Comparison of ENCODE assay signal across 8 cellular contexts in genomic region chr19:47157455-47158321, GRCh38. TPM values are rescaled to one million over a fixed set of nuclear protein-coding genes. Genes with fewer than 3 reads are reported as not detected.
DNase-seq lines count a peak whose midpoint lies in the region; ATAC-seq, FAIRE-seq and TF ChIP-seq lines count a peak whose summit lies in the region.

No MANE protein-coding gene starts in this region.

- H3K27me3 Mint-ChIP-seq in CD4-positive, alpha-beta T cell = no peaks in the 10 kb centered on the region
- no peaks in the 10 kb centered on the region for H3K27me3 Mint-ChIP-seq in activated T-helper 1 cell treated with anti-CD3 and anti-CD28 coated beads, Interleukin-12 subunit alpha, Interleukin-12 subunit beta, Interleukin-2, Interleukin-4 antibody, amounts not matched to agents 30 ng/mL and 10 ng/mL and 1 ng/mL, durations not matched to agents 14 hours and 24 hours and 36 hours (ENCODE audit: insufficient read depth)
- H3K27me3 Mint-ChIP-seq in nephron (ENCODE audit: low read depth) (no peaks in the 10 kb centered on the region), glutamatergic neuron (ENCODE audit: unreplicated experiment) (no peaks in the 10 kb centered on the region)

- peak overlapping the region; percentile 85 for H3K27ac Mint-ChIP-seq in CD4-positive, alpha-beta T cell
- peak overlapping the region; percentile 90 for H3K27ac Mint-ChIP-seq in activated T-helper 1 cell treated with anti-CD3 and anti-CD28 coated beads, Interleukin-12 subunit alpha, Interleukin-12 subunit beta, Interleukin-2, Interleukin-4 antibody, amounts not matched to agents 30 ng/mL and 10 ng/mL and 1 ng/mL, durations not matched to agents 14 hours and 24 hours and 36 hours
- H3K27ac Mint-ChIP-seq in nephron (peak overlapping the region; percentile 87 to 94 (median 91)), glutamatergic neuron (ENCODE audit: unreplicated experiment) (no peak overlapping the region)

- no peak overlapping the region for H2AFZ ChIP-seq in KMS-11 (ENCODE audit: low read depth)

- H4K20me1 ChIP-seq in KMS-11 (ENCODE audit: insufficient read depth) = no peaks in the 10 kb centered on the region

- peaks cover 67% of the 10 kb centered on the region for H3K4me1 ChIP-seq in KMS-11 (ENCODE audit: low read depth, poor library complexity, severe bottlenecking)

- peak overlapping the region; percentile 64 for H3K27ac ChIP-seq in CD4-positive, alpha-beta T cell (ENCODE audit: low read depth, low read length)
- peak overlapping the region; percentile 61 for H3K27ac ChIP-seq in KMS-11
- no peak overlapping the region for H3K27ac ChIP-seq in WERI-Rb-1

- H3K4me3 Mint-ChIP-seq in CD4-positive, alpha-beta T cell = peak overlapping the region; percentile 81
- peak overlapping the region; percentile 81 for H3K4me3 Mint-ChIP-seq in activated T-helper 1 cell treated with anti-CD3 and anti-CD28 coated beads, Interleukin-12 subunit alpha, Interleukin-12 subunit beta, Interleukin-2, Interleukin-4 antibody, amounts not matched to agents 30 ng/mL and 10 ng/mL and 1 ng/mL, durations not matched to agents 14 hours and 24 hours and 36 hours
- peak overlapping the region in 1 of 3 experiments; percentile 71 for H3K4me3 Mint-ChIP-seq in nephron
- no peak overlapping the region for H3K4me3 Mint-ChIP-seq in glutamatergic neuron (ENCODE audit: unreplicated experiment)

- no peak overlapping the region; the same call in 1 of the 2 replicates for H3K9ac ChIP-seq in KMS-11

- H3K79me2 ChIP-seq in KMS-11 (ENCODE audit: insufficient read depth, low read depth) = peaks cover 29% of the 10 kb centered on the region; the same call in 1 of the 2 replicates

- TF ChIP-seq CTCF in CD4-positive, alpha-beta T cell (IDR thresholded peaks at IDR 0.05) = no peak
- TF ChIP-seq CTCF in KMS-11 (conservative IDR thresholded peaks at IDR 0.05; ENCODE audit: low read depth, low read length) (no peak), nephron (IDR thresholded peaks at IDR 0.05; ENCODE audit: unreplicated experiment in 3 of 3) (no peak), glutamatergic neuron (IDR thresholded peaks at IDR 0.05; ENCODE audit: partially characterized antibody, unreplicated experiment) (no peak), WERI-Rb-1 (IDR thresholded peaks at IDR 0.05; ENCODE audit: low read depth, low read length) (no peak)

- H3K4me1 Mint-ChIP-seq in CD4-positive, alpha-beta T cell (ENCODE audit: low read depth) = peaks cover 71% of the 10 kb centered on the region
- H3K4me1 Mint-ChIP-seq in activated T-helper 1 cell treated with anti-CD3 and anti-CD28 coated beads, Interleukin-12 subunit alpha, Interleukin-12 subunit beta, Interleukin-2, Interleukin-4 antibody, amounts not matched to agents 30 ng/mL and 10 ng/mL and 1 ng/mL, durations not matched to agents 14 hours and 24 hours and 36 hours (ENCODE audit: low read depth) = peaks cover 57% of the 10 kb centered on the region
- H3K4me1 Mint-ChIP-seq in nephron (peaks cover 45% of the 10 kb centered on the region), glutamatergic neuron (ENCODE audit: low read depth, unreplicated experiment) (no peaks in the 10 kb centered on the region)

- H3K27me3 ChIP-seq in CD4-positive, alpha-beta T cell (ENCODE audit: control insufficient read depth, insufficient read depth, low read length) = no peaks in the 10 kb centered on the region
- H3K27me3 ChIP-seq in KMS-11 (ENCODE audit: insufficient read depth, low read depth) (no peaks in the 10 kb centered on the region), WERI-Rb-1 (ENCODE audit: insufficient read depth, low read depth, severe bottlenecking) (no peaks in the 10 kb centered on the region)

- H3K9me3 ChIP-seq in CD4-positive, alpha-beta T cell (ENCODE audit: control insufficient read depth, low read length) = no peaks in the 10 kb centered on the region
- H3K9me3 ChIP-seq in WERI-Rb-1 (ENCODE audit: severe bottlenecking) = no peaks in the 10 kb centered on the region

- FAIRE-seq in urothelium cell line (lab: Jason Lieb, UNC) = no peak

- peak overlapping the region; percentile 87 for H3K4me2 ChIP-seq in KMS-11

- no peaks in the 10 kb centered on the region for H3K9me3 Mint-ChIP-seq in CD4-positive, alpha-beta T cell
- H3K9me3 Mint-ChIP-seq in activated T-helper 1 cell treated with anti-CD3 and anti-CD28 coated beads, Interleukin-12 subunit alpha, Interleukin-12 subunit beta, Interleukin-2, Interleukin-4 antibody, amounts not matched to agents 30 ng/mL and 10 ng/mL and 1 ng/mL, durations not matched to agents 14 hours and 24 hours and 36 hours = no peaks in the 10 kb centered on the region
- no peaks in the 10 kb centered on the region for H3K9me3 Mint-ChIP-seq in nephron
- H3K9me3 Mint-ChIP-seq in glutamatergic neuron (ENCODE audit: unreplicated experiment) = no peaks in the 10 kb centered on the region

- H3K36me3 ChIP-seq in KMS-11 (ENCODE audit: insufficient read depth) = peaks cover 17% of the 10 kb centered on the region; the same call in 1 of the 2 replicates
- H3K36me3 ChIP-seq in WERI-Rb-1 = peaks cover 88% of the 10 kb centered on the region

- H3K36me3 Mint-ChIP-seq in CD4-positive, alpha-beta T cell (ENCODE audit: low read depth) = peaks cover 45% of the 10 kb centered on the region
- peaks cover 44% of the 10 kb centered on the region for H3K36me3 Mint-ChIP-seq in activated T-helper 1 cell treated with anti-CD3 and anti-CD28 coated beads, Interleukin-12 subunit alpha, Interleukin-12 subunit beta, Interleukin-2, Interleukin-4 antibody, amounts not matched to agents 30 ng/mL and 10 ng/mL and 1 ng/mL, durations not matched to agents 14 hours and 24 hours and 36 hours (ENCODE audit: low read depth)
- peaks cover 54% of the 10 kb centered on the region for H3K36me3 Mint-ChIP-seq in nephron (ENCODE audit: low read depth)
- no peaks in the 10 kb centered on the region for H3K36me3 Mint-ChIP-seq in glutamatergic neuron (ENCODE audit: unreplicated experiment)

- POLR2A ChIA-PET in CD4-positive, alpha-beta T cell (lab: Charles Lee) = interaction anchor here (0.8 to 8.8 kb wide), 21 partner anchors 7 to 191 kb away, joined by 3 to 126 read pairs (median 11); partner anchors contain the start of genes CCDC9, DHX34, SAE1 and ZC3H4

- H3K4me3 ChIP-seq in KMS-11 (IDR thresholded peaks at IDR 0.05; ENCODE audit: insufficient read depth, low read depth, low read length) = no peak overlapping the region
- no peak overlapping the region for H3K4me3 ChIP-seq in WERI-Rb-1 (ENCODE audit: low read depth, low read length)

- peak in 8 of 10 experiments; percentile 21 to 45 (median 37) for DNase-seq in CD4-positive, alpha-beta T cell
- DNase-seq in activated T-helper 1 cell treated with anti-CD3 and anti-CD28 coated beads, Interleukin-12 subunit alpha, Interleukin-12 subunit beta, Interleukin-2, Interleukin-4 antibody, amounts not matched to agents 30 ng/mL and 10 ng/mL and 1 ng/mL, durations not matched to agents 14 hours and 24 hours and 36 hours (ENCODE audit: low spot score) = peak; percentile 23
- DNase-seq in fibroblast of the conjunctiva (ENCODE audit: low read depth) = peak; percentile 16
- DNase-seq in urothelium cell line (ENCODE audit: low spot score) = no peak
- DNase-seq in glutamatergic neuron = no peak
- DNase-seq in WERI-Rb-1 = no peak

- peak; percentile 15 for ATAC-seq in CD4-positive, alpha-beta T cell (ENCODE audit: poor library complexity)

- CTCF ChIA-PET in CD4-positive, alpha-beta T cell (lab: Charles Lee) = interaction anchor here (1.3 to 8.5 kb wide), 10 partner anchors 11 to 90 kb away, joined by 3 to 59 read pairs (median 10); partner anchors contain the start of gene SAE1

- intact Hi-C loops in CD4-positive, alpha-beta T cell (cut with DNase I, micrococcal nuclease) = loop anchor here in 1 of 2 experiments (2.0 kb wide), 2 partner anchors 19 to 29 kb away; no protein-coding TSS in a partner anchor
- intact Hi-C loops in activated T-helper 1 cell treated with anti-CD3 and anti-CD28 coated beads, Interleukin-12 subunit alpha, Interleukin-12 subunit beta, Interleukin-2, Interleukin-4 antibody, amounts not matched to agents 30 ng/mL and 10 ng/mL and 1 ng/mL, durations not matched to agents 14 hours and 24 hours and 36 hours (cut with micrococcal nuclease) = loop anchor here (1.0 kb wide), 2 partner anchors 8 to 70 kb away; no protein-coding TSS in a partner anchor

RNA-seq across cellular contexts. Expression of gene SAE1, which starts 27.1 kb away (rescaled TPM):
- 10 to 100 TPM; 29.6 to 30.9 TPM for total RNA-seq in CD4-positive, alpha-beta T cell
- 141 and 142 TPM in 2 replicates for total RNA-seq in activated T-helper 1 cell treated with anti-CD3 and anti-CD28 coated beads, Interleukin-12 subunit alpha, Interleukin-12 subunit beta, Interleukin-2, Interleukin-4 antibody, amounts not matched to agents 30 ng/mL and 10 ng/mL and 1 ng/mL, durations not matched to agents 14 hours and 24 hours and 36 hours
- total RNA-seq in glutamatergic neuron (ENCODE audit: unreplicated experiment) = 79.9 TPM

RNA-seq across cellular contexts. Expression of gene ZC3H4, which starts 44.1 kb away (rescaled TPM):
- 10 to 100 TPM; 39.4 to 43.7 TPM for total RNA-seq in CD4-positive, alpha-beta T cell
- 111 and 114 TPM in 2 replicates for total RNA-seq in activated T-helper 1 cell treated with anti-CD3 and anti-CD28 coated beads, Interleukin-12 subunit alpha, Interleukin-12 subunit beta, Interleukin-2, Interleukin-4 antibody, amounts not matched to agents 30 ng/mL and 10 ng/mL and 1 ng/mL, durations not matched to agents 14 hours and 24 hours and 36 hours
- 50.3 TPM for total RNA-seq in glutamatergic neuron (ENCODE audit: unreplicated experiment)

Comparison
In these comparisons a context has a peak if more than half of its experiments do, and no peak if none do; other contexts are left out.
1. DNase-seq: peak in CD4-positive, alpha-beta T cell (8 of 10), activated T-helper 1 cell treated with anti-CD3 and anti-CD28 coated beads, Interleukin-12 subunit alpha, Interleukin-12 subunit beta, Interleukin-2, Interleukin-4 antibody, amounts not matched to agents 30 ng/mL and 10 ng/mL and 1 ng/mL, durations not matched to agents 14 hours and 24 hours and 36 hours (single experiment) and fibroblast of the conjunctiva (single experiment); none in urothelium cell line (single experiment), glutamatergic neuron (single experiment) and WERI-Rb-1 (single experiment).